Comparison of ENCODE assay signal across 2 cellular contexts in the genomic region with DNA sequence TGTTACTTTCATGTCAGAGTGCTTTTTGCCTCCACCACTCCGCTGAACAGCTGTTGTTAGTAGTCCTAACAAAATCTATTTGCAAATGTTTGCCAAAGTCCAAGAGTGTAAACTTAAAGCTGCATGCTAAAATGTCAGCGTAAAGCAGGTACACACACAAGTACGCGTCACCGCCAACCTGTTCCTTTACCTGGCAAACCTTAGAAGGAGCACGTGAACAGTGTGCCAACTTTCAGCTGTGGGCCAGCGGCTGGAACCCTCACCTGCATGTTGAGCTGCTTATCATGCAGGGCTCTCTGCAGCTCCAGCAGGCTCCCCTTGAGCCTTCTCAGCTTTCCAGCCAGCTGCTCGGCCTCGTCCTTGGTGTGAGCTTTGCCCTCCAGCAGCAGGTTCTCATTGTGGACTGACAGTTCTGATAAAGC.
TF ChIP-seq lines count a peak whose summit lies in the region.

No MANE protein-coding gene starts in this region.

TF ChIP-seq in HEK293, 187 proteins besides CTCF, POLR2A, EP300 and RAD21 (continued from another document):
- TF ChIP-seq SP7 (tag by site-specific recombination; IDR thresholded peaks at IDR 0.05), result no peak

TF ChIP-seq in HepG2, 621 proteins besides CTCF, POLR2A, EP300 and RAD21 (continued from another document and continues in another):
- TF ChIP-seq, protein P1, sequence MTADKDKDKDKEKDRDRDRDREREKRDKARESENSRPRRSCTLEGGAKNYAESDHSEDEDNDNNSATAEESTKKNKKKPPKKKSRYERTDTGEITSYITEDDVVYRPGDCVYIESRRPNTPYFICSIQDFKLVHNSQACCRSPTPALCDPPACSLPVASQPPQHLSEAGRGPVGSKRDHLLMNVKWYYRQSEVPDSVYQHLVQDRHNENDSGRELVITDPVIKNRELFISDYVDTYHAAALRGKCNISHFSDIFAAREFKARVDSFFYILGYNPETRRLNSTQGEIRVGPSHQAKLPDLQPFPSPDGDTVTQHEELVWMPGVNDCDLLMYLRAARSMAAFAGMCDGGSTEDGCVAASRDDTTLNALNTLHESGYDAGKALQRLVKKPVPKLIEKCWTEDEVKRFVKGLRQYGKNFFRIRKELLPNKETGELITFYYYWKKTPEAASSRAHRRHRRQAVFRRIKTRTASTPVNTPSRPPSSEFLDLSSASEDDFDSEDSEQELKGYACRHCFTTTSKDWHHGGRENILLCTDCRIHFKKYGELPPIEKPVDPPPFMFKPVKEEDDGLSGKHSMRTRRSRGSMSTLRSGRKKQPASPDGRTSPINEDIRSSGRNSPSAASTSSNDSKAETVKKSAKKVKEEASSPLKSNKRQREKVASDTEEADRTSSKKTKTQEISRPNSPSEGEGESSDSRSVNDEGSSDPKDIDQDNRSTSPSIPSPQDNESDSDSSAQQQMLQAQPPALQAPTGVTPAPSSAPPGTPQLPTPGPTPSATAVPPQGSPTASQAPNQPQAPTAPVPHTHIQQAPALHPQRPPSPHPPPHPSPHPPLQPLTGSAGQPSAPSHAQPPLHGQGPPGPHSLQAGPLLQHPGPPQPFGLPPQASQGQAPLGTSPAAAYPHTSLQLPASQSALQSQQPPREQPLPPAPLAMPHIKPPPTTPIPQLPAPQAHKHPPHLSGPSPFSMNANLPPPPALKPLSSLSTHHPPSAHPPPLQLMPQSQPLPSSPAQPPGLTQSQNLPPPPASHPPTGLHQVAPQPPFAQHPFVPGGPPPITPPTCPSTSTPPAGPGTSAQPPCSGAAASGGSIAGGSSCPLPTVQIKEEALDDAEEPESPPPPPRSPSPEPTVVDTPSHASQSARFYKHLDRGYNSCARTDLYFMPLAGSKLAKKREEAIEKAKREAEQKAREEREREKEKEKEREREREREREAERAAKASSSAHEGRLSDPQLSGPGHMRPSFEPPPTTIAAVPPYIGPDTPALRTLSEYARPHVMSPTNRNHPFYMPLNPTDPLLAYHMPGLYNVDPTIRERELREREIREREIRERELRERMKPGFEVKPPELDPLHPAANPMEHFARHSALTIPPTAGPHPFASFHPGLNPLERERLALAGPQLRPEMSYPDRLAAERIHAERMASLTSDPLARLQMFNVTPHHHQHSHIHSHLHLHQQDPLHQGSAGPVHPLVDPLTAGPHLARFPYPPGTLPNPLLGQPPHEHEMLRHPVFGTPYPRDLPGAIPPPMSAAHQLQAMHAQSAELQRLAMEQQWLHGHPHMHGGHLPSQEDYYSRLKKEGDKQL (CRISPR knock-in tag; IDR thresholded peaks at IDR 0.05; ENCODE audit: low read depth), result peak; percentile 44; the same call in 1 of the 2 replicates
- TF ChIP-seq ZNF556 (CRISPR knock-in tag; IDR thresholded peaks at IDR 0.05; ENCODE audit: borderline replicate concordance) (peak; percentile 75; the same call in 1 of the 2 replicates), ZNF660 (CRISPR knock-in tag; IDR thresholded peaks at IDR 0.05; ENCODE audit: borderline replicate concordance, low read depth) (no peak), THRA (CRISPR knock-in tag; IDR thresholded peaks at IDR 0.05; ENCODE audit: borderline replicate concordance) (peak; percentile 50), YEATS4 (CRISPR knock-in tag; IDR thresholded peaks at IDR 0.05; ENCODE audit: borderline replicate concordance) (peak; percentile 57; the same call in 1 of the 2 replicates), KDM3A (CRISPR knock-in tag; IDR thresholded peaks at IDR 0.05; ENCODE audit: low read depth) (0 out of 2 replicates have a peak, but pooled peaks have one; percentile 51), ZNF7 (CRISPR knock-in tag; IDR thresholded peaks at IDR 0.05) (peak; percentile 97), ZBTB26 (CRISPR knock-in tag; IDR thresholded peaks at IDR 0.05; ENCODE audit: borderline replicate concordance) (no peak), MEIS2 (CRISPR knock-in tag; IDR thresholded peaks at IDR 0.05) (0 out of 2 replicates have a peak, but pooled peaks have one; percentile 57), SCMH1 (CRISPR knock-in tag; IDR thresholded peaks at IDR 0.05; ENCODE audit: borderline replicate concordance) (no peak), ZFY (CRISPR knock-in tag; IDR thresholded peaks at IDR 0.05) (peak; percentile 32; the same call in 1 of the 2 replicates), ZNF121 (CRISPR knock-in tag; IDR thresholded peaks at IDR 0.05) (no peak), POGZ (CRISPR knock-in tag; IDR thresholded peaks at IDR 0.05) (peak; percentile 82), PREB (CRISPR knock-in tag; IDR thresholded peaks at IDR 0.05) (no peak), ZSCAN20 (CRISPR knock-in tag; IDR thresholded peaks at IDR 0.05; ENCODE audit: borderline replicate concordance) (no peak), PHF21A (CRISPR knock-in tag; IDR thresholded peaks at IDR 0.05) (peak; percentile 69; the same call in 1 of the 2 replicates), RARA (CRISPR knock-in tag; IDR thresholded peaks at IDR 0.05) (peak; percentile 30; the same call in 1 of the 2 replicates), ZNF138 (CRISPR knock-in tag; IDR thresholded peaks at IDR 0.05; ENCODE audit: low read depth) (no peak), CEBPG (CRISPR knock-in tag; IDR thresholded peaks at IDR 0.05) (peak; percentile 31; the same call in 1 of the 2 replicates), ZNF292 (CRISPR knock-in tag; IDR thresholded peaks at IDR 0.05; ENCODE audit: borderline replicate concordance, low read depth) (peak; percentile 96), PITX1 (CRISPR knock-in tag; IDR thresholded peaks at IDR 0.05) (peak; percentile 63; the same call in 1 of the 2 replicates), TGIF2 (CRISPR knock-in tag; IDR thresholded peaks at IDR 0.05) (peak; percentile 53; the same call in 1 of the 2 replicates), NFE2L2 (IDR thresholded peaks at IDR 0.05; ENCODE audit: low read length) (no peak), FOXP1 (IDR thresholded peaks at IDR 0.05) (no peak), FOXP1 (CRISPR knock-in tag; IDR thresholded peaks at IDR 0.05) (peak; percentile 76), ZNF501 (CRISPR knock-in tag; IDR thresholded peaks at IDR 0.05) (peak; percentile 87), THAP11 (CRISPR knock-in tag; IDR thresholded peaks at IDR 0.05) (peak; percentile 52; the same call in 1 of the 2 replicates), ZSCAN25 (CRISPR knock-in tag; IDR thresholded peaks at IDR 0.05) (0 out of 2 replicates have a peak, but pooled peaks have one; percentile 17), ZNF251 (CRISPR knock-in tag; IDR thresholded peaks at IDR 0.05) (no peak), ZNF775 (CRISPR knock-in tag; IDR thresholded peaks at IDR 0.05; ENCODE audit: borderline replicate concordance) (0 out of 2 replicates have a peak, but pooled peaks have one; percentile 50), ELF3 (CRISPR knock-in tag; IDR thresholded peaks at IDR 0.05) (peak; percentile 74; the same call in 1 of the 2 replicates), CC2D1A (CRISPR knock-in tag; IDR thresholded peaks at IDR 0.05) (0 out of 2 replicates have a peak, but pooled peaks have one; percentile 44), MIXL1 (CRISPR knock-in tag; IDR thresholded peaks at IDR 0.05) (peak; percentile 70; the same call in 1 of the 2 replicates), ZNF33B (CRISPR knock-in tag; IDR thresholded peaks at IDR 0.05) (0 out of 2 replicates have a peak, but pooled peaks have one; percentile 23), FOXP4 (CRISPR knock-in tag; IDR thresholded peaks at IDR 0.05) (peak; percentile 83), ZNF205 (CRISPR knock-in tag; IDR thresholded peaks at IDR 0.05) (peak; percentile 89), HHEX (CRISPR knock-in tag; IDR thresholded peaks at IDR 0.05) (0 out of 2 replicates have a peak, but pooled peaks have one; percentile 27), POLR2AphosphoS5 (IDR thresholded peaks at IDR 0.05; ENCODE audit: low read depth, low read length) (no peak)
- TF ChIP-seq, protein P2, sequence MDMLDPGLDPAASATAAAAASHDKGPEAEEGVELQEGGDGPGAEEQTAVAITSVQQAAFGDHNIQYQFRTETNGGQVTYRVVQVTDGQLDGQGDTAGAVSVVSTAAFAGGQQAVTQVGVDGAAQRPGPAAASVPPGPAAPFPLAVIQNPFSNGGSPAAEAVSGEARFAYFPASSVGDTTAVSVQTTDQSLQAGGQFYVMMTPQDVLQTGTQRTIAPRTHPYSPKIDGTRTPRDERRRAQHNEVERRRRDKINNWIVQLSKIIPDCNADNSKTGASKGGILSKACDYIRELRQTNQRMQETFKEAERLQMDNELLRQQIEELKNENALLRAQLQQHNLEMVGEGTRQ (IDR thresholded peaks at IDR 0.05; ENCODE audit: low read depth, low read length), result no peak
- TF ChIP-seq, protein P2 (CRISPR knock-in tag; IDR thresholded peaks at IDR 0.05; ENCODE audit: borderline replicate concordance), result no peak
- TF ChIP-seq, protein P3, sequence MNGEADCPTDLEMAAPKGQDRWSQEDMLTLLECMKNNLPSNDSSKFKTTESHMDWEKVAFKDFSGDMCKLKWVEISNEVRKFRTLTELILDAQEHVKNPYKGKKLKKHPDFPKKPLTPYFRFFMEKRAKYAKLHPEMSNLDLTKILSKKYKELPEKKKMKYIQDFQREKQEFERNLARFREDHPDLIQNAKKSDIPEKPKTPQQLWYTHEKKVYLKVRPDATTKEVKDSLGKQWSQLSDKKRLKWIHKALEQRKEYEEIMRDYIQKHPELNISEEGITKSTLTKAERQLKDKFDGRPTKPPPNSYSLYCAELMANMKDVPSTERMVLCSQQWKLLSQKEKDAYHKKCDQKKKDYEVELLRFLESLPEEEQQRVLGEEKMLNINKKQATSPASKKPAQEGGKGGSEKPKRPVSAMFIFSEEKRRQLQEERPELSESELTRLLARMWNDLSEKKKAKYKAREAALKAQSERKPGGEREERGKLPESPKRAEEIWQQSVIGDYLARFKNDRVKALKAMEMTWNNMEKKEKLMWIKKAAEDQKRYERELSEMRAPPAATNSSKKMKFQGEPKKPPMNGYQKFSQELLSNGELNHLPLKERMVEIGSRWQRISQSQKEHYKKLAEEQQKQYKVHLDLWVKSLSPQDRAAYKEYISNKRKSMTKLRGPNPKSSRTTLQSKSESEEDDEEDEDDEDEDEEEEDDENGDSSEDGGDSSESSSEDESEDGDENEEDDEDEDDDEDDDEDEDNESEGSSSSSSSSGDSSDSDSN (CRISPR knock-in tag; IDR thresholded peaks at IDR 0.05), result 0 out of 2 replicates have a peak, but pooled peaks have one; percentile 56
- TF ChIP-seq, protein P4, sequence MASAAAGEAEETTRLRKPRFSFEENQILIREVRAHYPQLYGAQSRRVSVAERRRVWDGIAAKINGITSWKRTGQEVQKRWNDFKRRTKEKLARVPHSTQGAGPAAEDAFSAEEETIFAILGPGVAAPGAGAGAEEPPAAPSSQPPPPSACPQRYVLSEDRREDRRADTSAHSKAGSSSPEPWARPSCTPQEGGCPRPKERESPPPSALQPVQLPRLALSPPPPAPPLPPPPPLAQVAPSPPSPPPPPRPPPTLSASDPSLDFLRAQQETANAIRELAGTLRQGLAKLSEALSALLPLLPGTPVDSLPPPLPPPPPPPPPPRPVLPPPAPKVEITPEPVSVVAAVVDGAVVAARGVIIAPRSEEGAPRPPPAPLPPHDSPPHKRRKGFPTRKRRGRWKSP (CRISPR knock-in tag; IDR thresholded peaks at IDR 0.05), result no peak
- TF ChIP-seq, protein P5, sequence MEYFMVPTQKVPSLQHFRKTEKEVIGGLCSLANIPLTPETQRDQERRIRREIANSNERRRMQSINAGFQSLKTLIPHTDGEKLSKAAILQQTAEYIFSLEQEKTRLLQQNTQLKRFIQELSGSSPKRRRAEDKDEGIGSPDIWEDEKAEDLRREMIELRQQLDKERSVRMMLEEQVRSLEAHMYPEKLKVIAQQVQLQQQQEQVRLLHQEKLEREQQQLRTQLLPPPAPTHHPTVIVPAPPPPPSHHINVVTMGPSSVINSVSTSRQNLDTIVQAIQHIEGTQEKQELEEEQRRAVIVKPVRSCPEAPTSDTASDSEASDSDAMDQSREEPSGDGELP (IDR thresholded peaks at IDR 0.05; ENCODE audit: borderline replicate concordance, low read depth), result peak; percentile 97
